Comparison of ENCODE assay signal across 8 cellular contexts in genomic region chr10:15585303-15585715, GRCh38.
DNase-seq lines count a peak whose midpoint lies in the region; ATAC-seq and TF ChIP-seq lines count a peak whose summit lies in the region.

No MANE protein-coding gene starts in this region.

- no peaks in the 10 kb centered on the region for H3K9me2 ChIP-seq in PC-9 (ENCODE audit: insufficient read depth)

- intact Hi-C loops in PC-9 (cut with micrococcal nuclease; ENCODE audit: unreplicated experiment), result no loop called here

- H3K4me3 ChIP-seq in PC-9, result no peak overlapping the region

- CTCF ChIA-PET in PC-9 (lab: Charles Lee), result no interaction called here

- no peaks in the 10 kb centered on the region for H3K9me3 ChIP-seq in PC-9 (ENCODE audit: insufficient read depth, low read depth)

- no peak overlapping the region for H2AFZ ChIP-seq in PC-9

- ATAC-seq in GM19043 (IDR thresholded peaks at IDR 0.05; ENCODE audit: low read depth, unreplicated experiment), result peak; percentile 79
- ATAC-seq in HG03354 (IDR thresholded peaks at IDR 0.05; ENCODE audit: poor library complexity, severe bottlenecking, unreplicated experiment), result peak; percentile 90

- H3K27ac ChIP-seq in PC-9, result no peak overlapping the region

- H3K4me1 ChIP-seq in PC-9 (replicated peaks; ENCODE audit: insufficient read depth), result no peaks in the 10 kb centered on the region

- POLR2A ChIA-PET in PC-9 (lab: Charles Lee; ENCODE audit: unreplicated experiment), result no interaction called here

- no TSS peak for BruUV-seq in PC-9 (replicated peaks; lab: Mats Ljungman, UMichigan)

- H3K36me3 ChIP-seq in PC-9 (ENCODE audit: low read depth), result no peaks in the 10 kb centered on the region

- H3K27me3 ChIP-seq in PC-9 (ENCODE audit: insufficient read depth, low read depth), result peaks cover 15% of the 10 kb centered on the region

- H3F3A ChIP-seq in PC-9 (ENCODE audit: insufficient read depth, low read depth), result no peaks in the 10 kb centered on the region

- no peaks in the 10 kb centered on the region for H3K79me2 ChIP-seq in PC-9 (ENCODE audit: low read depth)

- peak; percentile 59 for TF ChIP-seq CTCF in PC-9 (conservative IDR thresholded peaks at IDR 0.05)

- no peaks in the 10 kb centered on the region for H4K20me1 ChIP-seq in PC-9 (ENCODE audit: insufficient read depth)

- no peak overlapping the region for H3K4me2 ChIP-seq in PC-9

- DNase-seq in DMS114 treated with DMSO at 0.1 percent for 48 hours (lab: John Stamatoyannopoulos, UW; ENCODE audit: unreplicated experiment) (peak; percentile 4), PC-9 (peak in 1 of 2 experiments; percentile 30), astrocyte of the hippocampus (ENCODE audit: low read depth, low spot score) (peak; percentile 47), islet precursor cell (peak; percentile 84), NCI-H1436 (lab: John Stamatoyannopoulos, UW) (no peak)
- peak in 2 of 3 experiments; percentile 2 to 23 for DNase-seq in stimulated activated CD4-positive, alpha-beta T cell treated with anti-CD3 and anti-CD28 coated beads, TNF-alpha, amount 100 ng/mL, for 24 hours (ENCODE audit: low read depth in 3 of 3)
